25 cellular contexts compared by ENCODE assay signal in the genomic region with DNA sequence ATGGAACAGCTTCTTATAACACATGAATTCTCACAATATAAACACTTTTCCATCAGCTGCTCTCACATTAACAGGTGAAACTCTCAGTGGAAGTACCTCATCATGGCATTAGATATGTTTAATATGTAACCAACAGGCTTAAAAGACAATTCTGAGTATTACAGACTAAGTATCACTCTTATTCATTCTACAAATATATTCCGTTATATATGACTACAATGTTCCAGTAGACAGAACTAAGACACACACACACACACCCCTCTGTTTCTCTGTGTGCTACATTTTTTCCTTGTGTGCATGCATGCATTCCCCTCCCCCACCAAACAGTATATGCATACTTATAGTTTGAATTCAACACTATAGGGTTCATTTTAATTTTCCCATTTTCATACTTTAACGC. TPM values are rescaled to one million over a fixed set of nuclear protein-coding genes. Genes with fewer than 3 reads are reported as not detected.
DNase-seq lines count a peak whose midpoint lies in the region; ATAC-seq, FAIRE-seq and TF ChIP-seq lines count a peak whose summit lies in the region.
"Had no signal": no experiment of that assay in that cellular context is flagged by ENCODE, and none has a peak within 500 bp of the region (broad histone marks: within the 10 kb centered on the region; RNA-seq: fewer than 3 reads in every experiment).

No MANE protein-coding gene starts in this region.

- no peak overlapping the region for H2AFZ ChIP-seq in PC-3 (ENCODE audit: low read length)

- H3K9me3 ChIP-seq in PC-3 (ENCODE audit: low read length) = no peaks in the 10 kb centered on the region
- H3K9me3 ChIP-seq: BLaER1, Caco-2, Peyer's patch had no signal

- H3K36me3 Mint-ChIP-seq in activated T-cell treated with anti-CD3 and anti-CD28 coated beads, Interleukin-2, amount 50 U/mL, for 72 hours (ENCODE audit: insufficient read depth in 2 of 2) = peaks cover 16 to 35% of the 10 kb centered on the region in 2 donors
- H3K36me3 Mint-ChIP-seq in activated naive CD8-positive, alpha-beta T cell treated with anti-CD3 and anti-CD28 coated beads for 36 hours = peaks cover 46% of the 10 kb centered on the region

- intact Hi-C loops in PC-3 (cut with micrococcal nuclease) = no loop called here

- no peak overlapping the region for H3K4me3 ChIP-seq in PC-3 (ENCODE audit: low read length)
- H3K4me3 ChIP-seq: BLaER1, Peyer's patch had no signal

- H3K4me1 ChIP-seq in PC-3 (ENCODE audit: insufficient read depth, low read length) = no peaks in the 10 kb centered on the region
- H3K4me1 ChIP-seq: BLaER1, Caco-2, Peyer's patch had no signal

- peak overlapping the region; percentile 82 for H3K27ac Mint-ChIP-seq in activated T-cell treated with anti-CD3 and anti-CD28 coated beads, Interleukin-2, amount 50 U/mL, for 72 hours
- peak overlapping the region; percentile 65 for H3K27ac Mint-ChIP-seq in activated naive CD8-positive, alpha-beta T cell treated with anti-CD3 and anti-CD28 coated beads for 36 hours
- H3K27ac Mint-ChIP-seq: CD4-positive, alpha-beta T cell; IgD-negative memory B cell had no signal

- H3K27me3 Mint-ChIP-seq in activated T-cell treated with anti-CD3 and anti-CD28 coated beads, Interleukin-2, amount 50 U/mL, for 72 hours (ENCODE audit: low read depth) = no peaks in the 10 kb centered on the region
- no peaks in the 10 kb centered on the region for H3K27me3 Mint-ChIP-seq in activated naive CD8-positive, alpha-beta T cell treated with anti-CD3 and anti-CD28 coated beads for 36 hours
- H3K27me3 Mint-ChIP-seq: CD4-positive, alpha-beta T cell; IgD-negative memory B cell had no signal

- no peaks in the 10 kb centered on the region for H4K20me1 ChIP-seq in PC-3 (ENCODE audit: low read length)

- H3K79me2 ChIP-seq in PC-3 (ENCODE audit: low read length) = peaks cover 12% of the 10 kb centered on the region; the same call in 1 of the 2 replicates

- no peak for DNase-seq in activated CD4-positive, CD25-positive, alpha-beta regulatory T cell treated with anti-CD3 and anti-CD28 coated beads, Interleukin-2, amount 50 U/mL, for 72 hours
- DNase-seq in activated T-cell treated with anti-CD3 and anti-CD28 coated beads, Interleukin-2, amount 50 U/mL, for 72 hours = no peak
- DNase-seq in activated T-cell treated with anti-CD3 and anti-CD28 coated beads for 4 hours (no peak), GM12891 (ENCODE audit: insufficient read length, low spot score) (no peak), NCI-H748 (lab: John Stamatoyannopoulos, UW; ENCODE audit: unreplicated experiment) (no peak), PC-3 (no peak)
- no peak for DNase-seq in activated naive CD8-positive, alpha-beta T cell treated with anti-CD3 and anti-CD28 coated beads for 36 hours
- DNase-seq: ACHN; Caco-2; CD4-positive, alpha-beta T cell; DMS 273 treated with DMSO at 0.1 percent for 48 hours; DMS79 treated with DMSO at 0.1 percent for 48 hours; H7; NCI-H1105; NCI-H146; NCI-H2029; NCI-H2227 treated with DMSO at 0.1 percent for 48 hours; NCI-H510A; NCI-H774; NK-92 treated with Interleukin-12 subunit alpha and Interleukin-12 subunit beta, amount 100 ng/mL, for 24 hours; Peyer's patch had no signal

- H3K36me3 ChIP-seq in PC-3 (ENCODE audit: low read depth, low read length) = peaks cover 30% of the 10 kb centered on the region

- no peak overlapping the region for H3K27ac ChIP-seq in PC-3 (ENCODE audit: low read length)
- H3K27ac ChIP-seq: 22Rv1, BLaER1, Peyer's patch had no signal

- peak overlapping the region in 1 of 2 donors; percentile 1 for H3K4me3 Mint-ChIP-seq in activated T-cell treated with anti-CD3 and anti-CD28 coated beads, Interleukin-2, amount 50 U/mL, for 72 hours
- no peak overlapping the region for H3K4me3 Mint-ChIP-seq in activated naive CD8-positive, alpha-beta T cell treated with anti-CD3 and anti-CD28 coated beads for 36 hours
- H3K4me3 Mint-ChIP-seq: CD4-positive, alpha-beta T cell; IgD-negative memory B cell had no signal

- CTCF ChIA-PET in PC-3 (lab: Charles Lee) = no interaction called here

- H3K4me2 ChIP-seq in PC-3 (ENCODE audit: low read length) = no peak overlapping the region
- H3K4me2 ChIP-seq: BLaER1 had no signal

- no peaks in the 10 kb centered on the region for H3K27me3 ChIP-seq in PC-3 (ENCODE audit: low read length)
- H3K27me3 ChIP-seq: BLaER1, Peyer's patch had no signal

- no peaks in the 10 kb centered on the region for H3F3A ChIP-seq in PC-3 (ENCODE audit: low read length, unreplicated experiment)

- FAIRE-seq in GM12891 (lab: Jason Lieb, UNC) = peak; percentile 23

- no peak for TF ChIP-seq CTCF in PC-3 (conservative IDR thresholded peaks at IDR 0.05; ENCODE audit: low read depth, low read length)

- POLR2A ChIA-PET in PC-3 (lab: Charles Lee; ENCODE audit: unreplicated experiment) = no interaction called here

- peaks cover 32% of the 10 kb centered on the region for H3K4me1 Mint-ChIP-seq in activated T-cell treated with anti-CD3 and anti-CD28 coated beads, Interleukin-2, amount 50 U/mL, for 72 hours (ENCODE audit: low read depth)
- H3K4me1 Mint-ChIP-seq in activated naive CD8-positive, alpha-beta T cell treated with anti-CD3 and anti-CD28 coated beads for 36 hours = peaks cover 30% of the 10 kb centered on the region

- no peaks in the 10 kb centered on the region for H3K9me2 ChIP-seq in PC-3 (replicated peaks; ENCODE audit: low read length)

- no TSS peak for BruUV-seq in PC-3 (replicated peaks; lab: Mats Ljungman, UMichigan)

- ATAC-seq in activated CD4-positive, CD25-positive, alpha-beta regulatory T cell treated with anti-CD3 and anti-CD28 coated beads, Interleukin-2, amount 50 U/mL, for 24 hours = peak; percentile 61 to 81
- peak; percentile 50 to 82 for ATAC-seq in activated T-cell treated with anti-CD3 and anti-CD28 coated beads, Interleukin-2, amount 50 U/mL, for 72 hours (replicated peaks in 1 of 2)
- ATAC-seq in PC-3 = no peak

- H3K9ac ChIP-seq in PC-3 (ENCODE audit: low read length) = no peak overlapping the region
- H3K9ac ChIP-seq: BLaER1 had no signal

- H3K9me3 Mint-ChIP-seq in activated T-cell treated with anti-CD3 and anti-CD28 coated beads, Interleukin-2, amount 50 U/mL, for 72 hours = no peaks in the 10 kb centered on the region
- H3K9me3 Mint-ChIP-seq in activated naive CD8-positive, alpha-beta T cell treated with anti-CD3 and anti-CD28 coated beads for 36 hours = no peaks in the 10 kb centered on the region
- H3K9me3 Mint-ChIP-seq: CD4-positive, alpha-beta T cell had no signal

- TF ChIP-seq POLR2A in GM12891 (IDR thresholded peaks at IDR 0.05; ENCODE audit: low read depth, low read length) = no peak

TF ChIP-seq in GM12891, 5 proteins besides CTCF, POLR2A, EP300 and RAD21:
- TF ChIP-seq POU2F2 (IDR thresholded peaks at IDR 0.05; ENCODE audit: low read depth, low read length) = no peak
- TF ChIP-seq PAX5 (IDR thresholded peaks at IDR 0.05; ENCODE audit: insufficient read depth, low read length, severe bottlenecking) = no peak

RNA-seq across cellular contexts. Expression of gene MRPL3, which starts 32.4 kb away (rescaled TPM):
- total RNA-seq in activated T-cell treated with anti-CD3 and anti-CD28 coated beads, Interleukin-2, amount 50 U/mL, for 72 hours = 100 to 1,000 TPM; 110 to 139 TPM
- 95.4 TPM for polyA plus RNA-seq in GM12891 (2012; ENCODE audit: low read depth, missing spikeins)
- 100 to 1,000 TPM; 221 to 229 TPM for total RNA-seq in activated naive CD8-positive, alpha-beta T cell treated with anti-CD3 and anti-CD28 coated beads for 36 hours
- total RNA-seq in PC-3 (2014; rRNA removed) = 229 and 233 TPM in 2 replicates
